ENCODE assay signal across 1 cellular context in genomic region chr1:154312229-154313065, GRCh38.
TF ChIP-seq lines count a peak whose summit lies in the region.

No MANE protein-coding gene starts in this region.

TF ChIP-seq in K562, 482 proteins besides CTCF, POLR2A, EP300 and RAD21 (continued from another document):
- TF ChIP-seq FOXK2 (conservative IDR thresholded peaks at IDR 0.05 in 1 of 2, IDR thresholded peaks at IDR 0.05 in 1 of 2; ENCODE audit: low read depth in 2 of 2): peak in 1 of 2 experiments; percentile 21; a peak in 1 of 4 replicates
- peak; percentile 30; the same call in 1 of the 2 replicates for TF ChIP-seq THRAP3 (IDR thresholded peaks at IDR 0.05; ENCODE audit: borderline replicate concordance)
- TF ChIP-seq YBX1 (IDR thresholded peaks at IDR 0.05): peak; percentile 84; the same call in 1 of the 2 replicates
- TF ChIP-seq ASH1L (IDR thresholded peaks at IDR 0.05; ENCODE audit: borderline replicate concordance, low read depth, partially characterized antibody): peak; percentile 38
- peak; percentile 61; the same call in 1 of the 2 replicates for TF ChIP-seq HINFP (tag; conservative IDR thresholded peaks at IDR 0.05; ENCODE audit: low read depth)
- TF ChIP-seq LARP7 (IDR thresholded peaks at IDR 0.05): peak; percentile 79; the same call in 1 of the 2 replicates
